Comparison of ENCODE assay signal across 1 cellular context in the genomic region with DNA sequence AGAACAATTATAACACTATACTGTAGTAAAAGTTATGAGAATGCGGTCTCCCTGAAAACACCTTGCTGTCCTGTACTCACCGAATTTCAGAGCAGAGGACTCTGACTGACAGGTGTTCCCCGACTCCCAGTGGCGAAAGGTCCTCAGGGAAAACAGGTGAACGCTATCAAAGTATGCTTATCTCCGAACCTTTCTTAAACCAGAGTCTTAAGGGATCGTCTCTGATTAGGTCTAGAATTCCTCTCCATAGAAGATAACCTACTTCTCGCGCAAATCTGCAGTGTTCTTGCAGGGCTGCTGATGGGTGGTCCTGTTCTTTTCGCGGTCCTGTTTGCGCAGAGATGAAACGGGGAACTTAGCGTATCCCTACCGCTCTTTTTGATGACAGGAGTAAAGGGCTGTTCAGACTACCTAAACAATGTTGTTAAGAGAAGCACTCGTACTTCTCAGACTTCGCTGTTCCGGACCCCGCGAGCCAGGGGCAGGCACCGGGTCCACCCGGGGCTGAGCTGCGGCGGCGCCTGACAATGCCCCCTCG.
A peak's percentile ranks its signal among the peaks of the same experiment; 100 is the strongest.
TF ChIP-seq lines count a peak whose summit lies in the region.

No MANE protein-coding gene starts in this region.

TF ChIP-seq in HEK293, 187 proteins besides CTCF, POLR2A, EP300 and RAD21 (continued from another document):
- TF ChIP-seq ZNF692 (tag by site-specific recombination; IDR thresholded peaks at IDR 0.05), result peak; percentile 21; the same call in 1 of the 2 replicates
- TF ChIP-seq ZNF18 (tag by site-specific recombination; IDR thresholded peaks at IDR 0.05), result no peak
- no peak for TF ChIP-seq ZNF521 (tag by site-specific recombination; IDR thresholded peaks at IDR 0.05)
- TF ChIP-seq FEZF1 (tag by site-specific recombination; IDR thresholded peaks at IDR 0.05), result peak; percentile 14; the same call in 1 of the 2 replicates
- TF ChIP-seq ZNF600 (tag by site-specific recombination; IDR thresholded peaks at IDR 0.05), result peak; percentile 34; the same call in 1 of the 2 replicates
- TF ChIP-seq ZNF341 (tag by site-specific recombination; IDR thresholded peaks at IDR 0.05; ENCODE audit: low read depth), result peak; percentile 47
- TF ChIP-seq BCL11B (tag by site-specific recombination; IDR thresholded peaks at IDR 0.05; ENCODE audit: low read depth), result no peak
- no peak for TF ChIP-seq GLIS1 (tag by site-specific recombination; IDR thresholded peaks at IDR 0.05)
